ENCODE assay signal across 1 cellular context in genomic region chr10:86964061-86964846, GRCh38.
TF ChIP-seq lines count a peak whose summit lies in the region.

No MANE protein-coding gene starts in this region.

TF ChIP-seq in HepG2, 621 proteins besides CTCF, POLR2A, EP300 and RAD21:
- TF ChIP-seq ZGPAT (CRISPR knock-in tag; IDR thresholded peaks at IDR 0.05) = no peak
- TF ChIP-seq SIX1 (CRISPR knock-in tag; IDR thresholded peaks at IDR 0.05; ENCODE audit: borderline replicate concordance) = no peak
- no peak for TF ChIP-seq ZNF274 (CRISPR knock-in tag; IDR thresholded peaks at IDR 0.05)
- TF ChIP-seq ZNF317 (CRISPR knock-in tag; IDR thresholded peaks at IDR 0.05) = no peak
- no peak for TF ChIP-seq PRMT3 (CRISPR knock-in tag; IDR thresholded peaks at IDR 0.05; ENCODE audit: borderline replicate concordance, low read depth)
- TF ChIP-seq HMGA1 (CRISPR knock-in tag; conservative IDR thresholded peaks at IDR 0.05) = no peak
- TF ChIP-seq ZNF121 (CRISPR knock-in tag; IDR thresholded peaks at IDR 0.05) = no peak
- TF ChIP-seq ZNF574 (CRISPR knock-in tag; IDR thresholded peaks at IDR 0.05) = no peak
- TF ChIP-seq ZHX2 (IDR thresholded peaks at IDR 0.05; ENCODE audit: low read depth) = no peak
- no peak for TF ChIP-seq ZHX2 (CRISPR knock-in tag; IDR thresholded peaks at IDR 0.05; ENCODE audit: borderline replicate concordance)
- no peak for TF ChIP-seq MTF1 (CRISPR knock-in tag; IDR thresholded peaks at IDR 0.05)
- TF ChIP-seq ATF7-NPFF (CRISPR knock-in tag; IDR thresholded peaks at IDR 0.05; ENCODE audit: low read depth) = no peak
- TF ChIP-seq ZNF773 (CRISPR knock-in tag; IDR thresholded peaks at IDR 0.05; ENCODE audit: borderline replicate concordance) = no peak
- no peak for TF ChIP-seq AFF4 (CRISPR knock-in tag; IDR thresholded peaks at IDR 0.05)
- no peak for TF ChIP-seq AHDC1 (CRISPR knock-in tag; IDR thresholded peaks at IDR 0.05; ENCODE audit: borderline replicate concordance)
- no peak for TF ChIP-seq ZNF546 (CRISPR knock-in tag; conservative IDR thresholded peaks at IDR 0.05)
- TF ChIP-seq CSRNP1 (CRISPR knock-in tag; IDR thresholded peaks at IDR 0.05) = no peak
